In the genomic region with DNA sequence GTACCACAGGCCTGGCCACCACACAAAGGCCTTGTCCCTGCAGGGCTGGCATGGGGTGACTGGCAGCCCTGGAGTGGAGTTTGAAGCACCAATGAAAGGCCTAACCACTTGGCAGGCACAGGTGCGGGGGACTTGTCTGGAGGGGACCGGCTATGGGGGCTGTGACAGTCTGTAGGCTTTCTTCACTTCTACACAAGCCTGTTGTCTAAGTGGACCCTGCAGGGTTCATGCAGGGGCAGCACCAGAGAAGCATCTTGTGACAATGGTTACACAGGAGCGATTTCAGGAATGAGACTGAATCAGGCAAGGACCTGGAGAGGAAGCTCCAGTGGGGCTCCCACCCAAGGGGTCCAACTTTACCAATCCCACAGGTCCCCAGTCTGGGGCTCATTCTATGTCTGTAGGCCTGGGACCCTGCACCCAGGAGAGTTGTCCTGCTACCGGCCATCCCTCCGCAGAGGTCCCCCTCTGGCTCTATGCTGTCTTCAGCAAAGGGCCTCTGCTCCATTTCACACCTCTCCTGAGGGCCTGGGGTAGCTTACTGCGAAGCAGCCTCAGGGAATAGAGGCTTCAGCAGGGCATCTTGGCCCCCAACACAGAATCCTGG, we compare ENCODE assay signal across 18 cellular contexts. TPM values are rescaled to one million over a fixed set of nuclear protein-coding genes. Genes with fewer than 3 reads are reported as not detected.
DNase-seq lines count a peak whose midpoint lies in the region; ATAC-seq and TF ChIP-seq lines count a peak whose summit lies in the region.
"Had no signal": no experiment of that assay in that cellular context is flagged by ENCODE, and none has a peak within 500 bp of the region (broad histone marks: within the 10 kb centered on the region; RNA-seq: fewer than 3 reads in every experiment).

No MANE protein-coding gene starts in this region.

- intact Hi-C loops in Right ventricle myocardium inferior (cut with DNase I): no loop called here
- intact Hi-C loops in left cardiac atrium (cut with DNase I): no loop called here
- intact Hi-C loops in tibial artery (cut with DNase I; ENCODE audit: low total_unique reads): no loop called here

- 0 out of 2 replicates have a peak, but pooled peaks have one; percentile 16 for TF ChIP-seq POLR2A in Raji (IDR thresholded peaks at IDR 0.05; ENCODE audit: insufficient read depth, low read depth, low read length)

- no peak overlapping the region for H3K4me3 ChIP-seq in tibial artery

- no peaks in the 10 kb centered on the region for H3K27me3 ChIP-seq in tibial artery

- H3K9me3 Mint-ChIP-seq in glutamatergic neuron (ENCODE audit: unreplicated experiment) (peaks cover 12% of the 10 kb centered on the region), type B pancreatic cell (no peaks in the 10 kb centered on the region)

- no peak for ATAC-seq in Right ventricle myocardium inferior
- no peak for ATAC-seq in left cardiac atrium
- no peak for ATAC-seq in HG03196 (IDR thresholded peaks at IDR 0.05; ENCODE audit: unreplicated experiment)

- no peaks in the 10 kb centered on the region for H3K9me3 ChIP-seq in tibial artery

- H3K27ac ChIP-seq in tibial artery: no peak overlapping the region

- peaks cover 11% of the 10 kb centered on the region for H3K4me1 Mint-ChIP-seq in glutamatergic neuron (ENCODE audit: low read depth, unreplicated experiment)
- peaks cover 7% of the 10 kb centered on the region for H3K4me1 Mint-ChIP-seq in type B pancreatic cell (ENCODE audit: unreplicated experiment)

- peaks cover 0 to 2% (median 0%) of the 10 kb centered on the region in 3 donors for H3K36me3 ChIP-seq in tibial artery

- TF ChIP-seq CTCF in glutamatergic neuron (IDR thresholded peaks at IDR 0.05; ENCODE audit: partially characterized antibody, unreplicated experiment): no peak
- TF ChIP-seq CTCF in type B pancreatic cell (conservative IDR thresholded peaks at IDR 0.05): no peak
- no peak for TF ChIP-seq CTCF in tibial artery (IDR thresholded peaks at IDR 0.05)

- DNase-seq in Right ventricle myocardium inferior (ENCODE audit: missing footprints) (peak; percentile 16), left cardiac atrium (no peak), glutamatergic neuron (no peak), type B pancreatic cell (ENCODE audit: extremely low spot score, unreplicated experiment) (no peak), NOMO-1 treated with DMSO at 0.1 percent for 48 hours (lab: John Stamatoyannopoulos, UW; ENCODE audit: unreplicated experiment) (no peak), tibial artery (no peak)
- DNase-seq: activated CD4-positive, CD25-positive, alpha-beta regulatory T cell treated with anti-CD3 and anti-CD28 coated beads, Interleukin-2, amount 50 U/mL, for 72 hours; cortex of kidney; DMS153; erythroblast; HCEC 1CT; MM.1S; NCI-H187; NK-92 treated with Interleukin-12 subunit alpha and Interleukin-12 subunit beta, amount 100 ng/mL, for 24 hours; SIG-M5 had no signal

- peaks cover 6 to 46% (median 41%) of the 10 kb centered on the region in 4 donors for H3K4me1 ChIP-seq in tibial artery

- peaks cover 13% of the 10 kb centered on the region for H3K27me3 Mint-ChIP-seq in glutamatergic neuron (ENCODE audit: unreplicated experiment)
- no peaks in the 10 kb centered on the region for H3K27me3 Mint-ChIP-seq in type B pancreatic cell

- peak overlapping the region; percentile 52 for H3K4me3 Mint-ChIP-seq in glutamatergic neuron (ENCODE audit: unreplicated experiment)
- peak overlapping the region; percentile 71 for H3K4me3 Mint-ChIP-seq in type B pancreatic cell

- H3K27ac Mint-ChIP-seq in glutamatergic neuron (ENCODE audit: unreplicated experiment): no peak overlapping the region
- no peak overlapping the region for H3K27ac Mint-ChIP-seq in type B pancreatic cell

- H3K36me3 Mint-ChIP-seq in glutamatergic neuron (ENCODE audit: unreplicated experiment) (no peaks in the 10 kb centered on the region), type B pancreatic cell (no peaks in the 10 kb centered on the region)

RNA-seq across cellular contexts. Expression of a gene that starts 2.3 kb away (rescaled TPM):
- total RNA-seq in Right ventricle myocardium inferior: 0.22 TPM
- total RNA-seq in left cardiac atrium: under 1 TPM; 0.44 to 0.53 TPM
- 2.0 TPM for total RNA-seq in glutamatergic neuron (ENCODE audit: unreplicated experiment)
- 2.8 and 3.8 TPM in 2 replicates for total RNA-seq in type B pancreatic cell (ENCODE audit: low replicate concordance)

RNA-seq across cellular contexts. Expression of a gene that starts 4.0 kb away (rescaled TPM):
- 551 TPM for total RNA-seq in Right ventricle myocardium inferior
- total RNA-seq in left cardiac atrium: 100 to 1,000 TPM; 572 to 598 TPM
- 571 TPM for total RNA-seq in glutamatergic neuron (ENCODE audit: unreplicated experiment)
- 1,320 and 1,324 TPM in 2 replicates for total RNA-seq in type B pancreatic cell (ENCODE audit: low replicate concordance)

RNA-seq across cellular contexts. Expression of a gene that starts 12.4 kb away (rescaled TPM):
- total RNA-seq in Right ventricle myocardium inferior (not detected), left cardiac atrium (not detected), glutamatergic neuron (ENCODE audit: unreplicated experiment) (0.44 TPM), type B pancreatic cell (ENCODE audit: low replicate concordance) (1.0 and 4.0 TPM in 2 replicates)
- total RNA-seq: glomerular endothelial cell had no signal

RNA-seq across cellular contexts. Expression of a gene that starts 20.5 kb away (rescaled TPM):
- 0.19 TPM for total RNA-seq in Right ventricle myocardium inferior
- under 1 TPM; 0.37 to 0.41 TPM for total RNA-seq in left cardiac atrium
- 3.5 TPM for total RNA-seq in glutamatergic neuron (ENCODE audit: unreplicated experiment)
- total RNA-seq in type B pancreatic cell (ENCODE audit: low replicate concordance): 4.1 and 8.1 TPM in 2 replicates

RNA-seq across cellular contexts. Expression of a gene that starts 25.3 kb away (rescaled TPM):
- total RNA-seq in Right ventricle myocardium inferior: 15.8 TPM
- total RNA-seq in left cardiac atrium: 10 to 100 TPM; 13.2 to 25.0 TPM
- total RNA-seq in glutamatergic neuron (ENCODE audit: unreplicated experiment): 5.8 TPM
- total RNA-seq in type B pancreatic cell (ENCODE audit: low replicate concordance): 10.1 and 18.2 TPM in 2 replicates
